8 cellular contexts compared by ENCODE assay signal in genomic region chr20:11544029-11544678, GRCh38.
DNase-seq lines count a peak whose midpoint lies in the region; ATAC-seq and TF ChIP-seq lines count a peak whose summit lies in the region.

No MANE protein-coding gene starts in this region.

- H3K27me3 ChIP-seq in DOHH2 (ENCODE audit: control insufficient read depth, low read length), result no peaks in the 10 kb centered on the region

- no peaks in the 10 kb centered on the region for H3K4me1 ChIP-seq in DOHH2 (ENCODE audit: control insufficient read depth, low read length)

- no peaks in the 10 kb centered on the region for H3K27me3 Mint-ChIP-seq in naive B cell

- H3K4me3 Mint-ChIP-seq in naive B cell, result no peak overlapping the region
- no peak overlapping the region for H3K4me3 Mint-ChIP-seq in stimulated activated effector memory CD8-positive, alpha-beta T cell treated with anti-CD3 and anti-CD28 coated beads, Interleukin-12 subunit alpha, Interleukin-12 subunit beta, amount 100 ng/mL, for 72 hours

- H3K36me3 ChIP-seq in DOHH2 (ENCODE audit: control insufficient read depth, low read length), result no peaks in the 10 kb centered on the region

- H3K4me2 ChIP-seq in DOHH2 (ENCODE audit: low read length), result no peak overlapping the region

- H3K9me3 ChIP-seq in DOHH2 (ENCODE audit: control insufficient read depth, insufficient read depth, low read length), result no peaks in the 10 kb centered on the region

- DNase-seq in RPMI7951 (ENCODE audit: low read depth) (peak; percentile 72), epithelial cell of proximal tubule (ENCODE audit: low read depth) (peak; percentile 46), naive B cell (peak; percentile 12)
- no peak for DNase-seq in stimulated activated effector memory CD8-positive, alpha-beta T cell treated with anti-CD3 and anti-CD28 coated beads, Interleukin-12 subunit alpha, Interleukin-12 subunit beta, amount 100 ng/mL, for 72 hours (ENCODE audit: low spot score in 2 of 2)

- no peaks in the 10 kb centered on the region for H3F3A ChIP-seq in DOHH2 (ENCODE audit: control insufficient read depth, insufficient read depth)

- H3K4me1 Mint-ChIP-seq in naive B cell, result no peaks in the 10 kb centered on the region
- no peaks in the 10 kb centered on the region for H3K4me1 Mint-ChIP-seq in stimulated activated effector memory CD8-positive, alpha-beta T cell treated with anti-CD3 and anti-CD28 coated beads, Interleukin-12 subunit alpha, Interleukin-12 subunit beta, amount 100 ng/mL, for 72 hours

- H3K36me3 Mint-ChIP-seq in naive B cell, result no peaks in the 10 kb centered on the region
- H3K36me3 Mint-ChIP-seq in stimulated activated effector memory CD8-positive, alpha-beta T cell treated with anti-CD3 and anti-CD28 coated beads, Interleukin-12 subunit alpha, Interleukin-12 subunit beta, amount 100 ng/mL, for 72 hours, result no peaks in the 10 kb centered on the region

- H3K4me3 ChIP-seq in DOHH2 (ENCODE audit: low read length) (no peak overlapping the region), epithelial cell of proximal tubule (ENCODE audit: low read depth, low read length) (peak overlapping the region; percentile 29)

- H3K9me2 ChIP-seq in DOHH2 (replicated peaks; ENCODE audit: control insufficient read depth, low read length), result no peaks in the 10 kb centered on the region

- no peak overlapping the region for H3K27ac ChIP-seq in DOHH2 (ENCODE audit: low read depth, low read length)

- TF ChIP-seq CTCF in DOHH2 (IDR thresholded peaks at IDR 0.05; ENCODE audit: low read depth, low read length, poor library complexity, severe bottlenecking) (peak; percentile 46), LNCAP (IDR thresholded peaks at IDR 0.05) (peak; percentile 64), epithelial cell of proximal tubule (conservative IDR thresholded peaks at IDR 0.05; ENCODE audit: low read depth, low read length) (peak; percentile 65)

- no peaks in the 10 kb centered on the region for H3K79me2 ChIP-seq in DOHH2 (ENCODE audit: control insufficient read depth, low read length)

- H3K9me3 Mint-ChIP-seq in naive B cell, result no peaks in the 10 kb centered on the region
- no peaks in the 10 kb centered on the region for H3K9me3 Mint-ChIP-seq in stimulated activated effector memory CD8-positive, alpha-beta T cell treated with anti-CD3 and anti-CD28 coated beads, Interleukin-12 subunit alpha, Interleukin-12 subunit beta, amount 100 ng/mL, for 72 hours

- ATAC-seq in GM21423 (IDR thresholded peaks at IDR 0.05; ENCODE audit: unreplicated experiment) (peak; percentile 67), naive B cell (ENCODE audit: low read depth in 2 of 2) (no peak), GM21786 (IDR thresholded peaks at IDR 0.05; ENCODE audit: unreplicated experiment) (no peak)
- no peak for ATAC-seq in stimulated activated effector memory CD8-positive, alpha-beta T cell treated with anti-CD3 and anti-CD28 coated beads, Interleukin-12 subunit alpha, Interleukin-12 subunit beta, amount 100 ng/mL, for 72 hours

- H4K20me1 ChIP-seq in DOHH2 (ENCODE audit: control insufficient read depth, insufficient read depth, low read depth, low read length), result no peaks in the 10 kb centered on the region

- H3K27ac Mint-ChIP-seq in naive B cell, result no peak overlapping the region
- H3K27ac Mint-ChIP-seq in stimulated activated effector memory CD8-positive, alpha-beta T cell treated with anti-CD3 and anti-CD28 coated beads, Interleukin-12 subunit alpha, Interleukin-12 subunit beta, amount 100 ng/mL, for 72 hours, result no peak overlapping the region

Comparison
In these comparisons a context has a peak if more than half of its experiments do, and no peak if none do; other contexts are left out.
1. DNase-seq: peak in RPMI7951 (single experiment), epithelial cell of proximal tubule (single experiment) and naive B cell (single experiment); none in stimulated activated effector memory CD8-positive, alpha-beta T cell treated with anti-CD3 and anti-CD28 coated beads, Interleukin-12 subunit alpha, Interleukin-12 subunit beta, amount 100 ng/mL, for 72 hours (0 of 2).
2. Peak in every context shown above with its lines, with median percentiles within 50 percentile points of each other: CTCF ChIP-seq.